ENCODE assay signal across 17 cellular contexts in the genomic region with DNA sequence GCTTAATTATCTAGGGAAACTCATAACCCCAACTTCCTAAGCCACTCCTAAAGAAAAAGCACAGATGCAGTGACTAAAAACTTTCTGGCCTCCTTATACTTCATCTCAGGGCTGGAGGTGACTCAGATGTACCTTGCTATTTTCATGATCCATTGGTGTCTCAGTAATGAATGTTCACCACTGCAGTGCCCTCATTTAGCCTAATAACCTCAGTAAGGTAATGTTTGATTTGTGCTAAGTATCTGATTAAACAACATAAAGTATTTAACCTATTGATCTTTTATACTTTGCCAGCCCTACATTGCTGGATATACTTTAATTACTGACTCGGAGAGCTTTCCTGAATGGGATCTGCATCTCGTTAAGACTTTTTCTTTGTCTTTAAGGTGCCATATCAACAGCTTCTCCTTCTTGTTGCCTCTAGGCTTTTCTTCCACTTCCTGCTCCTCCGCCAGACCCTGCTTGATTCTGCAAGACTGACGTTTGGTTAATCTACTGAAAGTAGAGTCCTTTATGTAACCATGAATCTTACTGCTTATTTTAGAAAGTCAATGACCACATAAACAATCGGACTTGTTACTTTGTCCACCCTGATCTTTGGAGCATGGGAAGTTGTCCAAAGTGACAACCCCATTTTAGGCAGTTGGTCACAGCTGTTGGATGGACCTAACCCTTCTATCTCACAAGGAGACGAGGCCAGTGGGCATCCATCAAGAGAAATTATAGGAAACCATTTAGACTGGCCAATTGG.
DNase-seq lines count a peak whose midpoint lies in the region; TF ChIP-seq lines count a peak whose summit lies in the region.
"Had no signal": no experiment of that assay in that cellular context is flagged by ENCODE, and none has a peak within 500 bp of the region (broad histone marks: within the 10 kb centered on the region; RNA-seq: fewer than 3 reads in every experiment).

No MANE protein-coding gene starts in this region.

- H2AFZ ChIP-seq in neural progenitor cell (replicated peaks) (peak overlapping the region; percentile 17), mesenchymal stem cell (ENCODE audit: low read depth, low read length) (no peak overlapping the region)

- no peaks in the 10 kb centered on the region for H4K20me1 ChIP-seq in neural progenitor cell (ENCODE audit: low read depth)

- no peak overlapping the region for H3K4me3 Mint-ChIP-seq in neural progenitor cell
- H3K4me3 Mint-ChIP-seq: CD4-positive, CD25-positive, alpha-beta regulatory T cell; CD8-positive, alpha-beta memory T cell; H9 had no signal

- peaks cover 4% of the 10 kb centered on the region for H3K9me3 Mint-ChIP-seq in neural progenitor cell
- H3K9me3 Mint-ChIP-seq: H9 had no signal

- no peak overlapping the region for H2BK12ac ChIP-seq in mesenchymal stem cell (ENCODE audit: low read length in 2 of 2)

- H3K36me3 ChIP-seq in neural progenitor cell = no peaks in the 10 kb centered on the region
- H3K36me3 ChIP-seq in mesenchymal stem cell (ENCODE audit: control insufficient read depth in 1 of 2, insufficient read depth in 2 of 2, low read depth in 1 of 2, low read length in 2 of 2) = peaks cover 0 to 3% of the 10 kb centered on the region in 2 experiments
- H3K36me3 ChIP-seq: BE2C had no signal

- peaks cover 16% of the 10 kb centered on the region for H3K27me3 Mint-ChIP-seq in neural progenitor cell (ENCODE audit: insufficient read depth, low read depth)
- H3K27me3 Mint-ChIP-seq: CD4-positive, CD25-positive, alpha-beta regulatory T cell had no signal

- no peak overlapping the region for H2AK5ac ChIP-seq in mesenchymal stem cell (ENCODE audit: low read length, severe bottlenecking)

- H3K4me2 ChIP-seq in neural progenitor cell (no peak overlapping the region), mesenchymal stem cell (ENCODE audit: low read length, poor library complexity, severe bottlenecking) (no peak overlapping the region)

- intact Hi-C loops in dorsolateral prefrontal cortex (cut with DNase I) = no loop called here

- no peak overlapping the region for H3K23ac ChIP-seq in mesenchymal stem cell (ENCODE audit: low read length in 2 of 2)

- no peak overlapping the region for H3K4ac ChIP-seq in mesenchymal stem cell (ENCODE audit: low read depth in 1 of 2, low read length in 2 of 2)

- H3K14ac ChIP-seq in mesenchymal stem cell (ENCODE audit: low read length in 2 of 2) = no peak overlapping the region

- H3K36me3 Mint-ChIP-seq in neural progenitor cell = no peaks in the 10 kb centered on the region
- H3K36me3 Mint-ChIP-seq: CD4-positive, CD25-positive, alpha-beta regulatory T cell; CD8-positive, alpha-beta memory T cell had no signal

- H3F3A ChIP-seq in neural progenitor cell (ENCODE audit: low read depth) = peaks cover 10% of the 10 kb centered on the region

- no peak overlapping the region for H2BK15ac ChIP-seq in mesenchymal stem cell (ENCODE audit: low read depth, poor library complexity, severe bottlenecking)

- H2BK120ac ChIP-seq in mesenchymal stem cell (ENCODE audit: low read depth, low read length) = no peak overlapping the region

- no peak overlapping the region for H3K27ac Mint-ChIP-seq in neural progenitor cell
- H3K27ac Mint-ChIP-seq: CD4-positive, CD25-positive, alpha-beta regulatory T cell; CD8-positive, alpha-beta memory T cell; H9 had no signal

- H2BK5ac ChIP-seq in mesenchymal stem cell (ENCODE audit: low read depth, low read length, poor library complexity, severe bottlenecking) = no peak overlapping the region

- no peak overlapping the region for H3K4me3 ChIP-seq in dorsolateral prefrontal cortex
- H3K4me3 ChIP-seq in neural progenitor cell = no peak overlapping the region
- no peak overlapping the region for H3K4me3 ChIP-seq in mesenchymal stem cell (ENCODE audit: insufficient read depth in 1 of 2, low read depth in 1 of 2, low read length in 2 of 2)

- DNase-seq in NCI-H69 (lab: John Stamatoyannopoulos, UW) = peak; percentile 45
- no peak for DNase-seq in dorsolateral prefrontal cortex
- no peak for DNase-seq in neural progenitor cell (ENCODE audit: low spot score)
- no peak for DNase-seq in mesenchymal stem cell
- DNase-seq in NCI-H1417 (lab: John Stamatoyannopoulos, UW) = no peak
- DNase-seq in T-helper 2 cell = no peak
- DNase-seq: ACHN; BE2C; CD4-positive, CD25-positive, alpha-beta regulatory T cell; CD8-positive, alpha-beta memory T cell; COR-L47; DMS 273 treated with DMSO at 0.1 percent for 48 hours; DMS53; DND-41; EL; H9 had no signal

- 73% methylated on average over 6 of the region's 6 CpGs for WGBS in mesenchymal stem cell

- H3K27ac ChIP-seq in dorsolateral prefrontal cortex (peak overlapping the region in 48 of 59 donors; percentile 4 to 93 (median 84)), neural progenitor cell (no peak overlapping the region), temporal lobe (ENCODE audit: low read depth, low read length) (peak overlapping the region; percentile 57), mesenchymal stem cell (ENCODE audit: low read length, poor library complexity, severe bottlenecking) (no peak overlapping the region)

- H4K8ac ChIP-seq in mesenchymal stem cell (ENCODE audit: low read length) = no peak overlapping the region

- TF ChIP-seq CTCF in dorsolateral prefrontal cortex (IDR thresholded peaks at IDR 0.05 in 54 of 56, conservative IDR thresholded peaks at IDR 0.05 in 2 of 56; ENCODE audit: low read depth in 1 of 56, partially characterized antibody in 56 of 56) = no peak
- TF ChIP-seq CTCF in neural progenitor cell (IDR thresholded peaks at IDR 0.05) = no peak

- peaks cover 16% of the 10 kb centered on the region for H3K4me1 ChIP-seq in neural progenitor cell
- no peaks in the 10 kb centered on the region for H3K4me1 ChIP-seq in mesenchymal stem cell (ENCODE audit: control insufficient read depth, insufficient read depth, low read depth, low read length)

- no peak overlapping the region for H3K9ac ChIP-seq in neural progenitor cell
- H3K9ac ChIP-seq in mesenchymal stem cell (ENCODE audit: low read length) = no peak overlapping the region

- no peaks in the 10 kb centered on the region for H3K27me3 ChIP-seq in dorsolateral prefrontal cortex
- no peaks in the 10 kb centered on the region for H3K27me3 ChIP-seq in neural progenitor cell
- H3K27me3 ChIP-seq in mesenchymal stem cell (ENCODE audit: control insufficient read depth in 1 of 2, insufficient read depth in 1 of 2, low read length in 2 of 2) = peaks cover 0 to 4% of the 10 kb centered on the region in 2 experiments
- H3K27me3 ChIP-seq: BE2C had no signal

- no peaks in the 10 kb centered on the region for H3K79me2 ChIP-seq in neural progenitor cell (ENCODE audit: low read depth)

- H4K91ac ChIP-seq in mesenchymal stem cell (ENCODE audit: low read length) = no peak overlapping the region

- peaks cover 26% of the 10 kb centered on the region for H3K4me1 Mint-ChIP-seq in neural progenitor cell
- H3K4me1 Mint-ChIP-seq: CD4-positive, CD25-positive, alpha-beta regulatory T cell; CD8-positive, alpha-beta memory T cell had no signal

- no peaks in the 10 kb centered on the region for H3K9me3 ChIP-seq in neural progenitor cell (ENCODE audit: low read depth)
- H3K9me3 ChIP-seq in mesenchymal stem cell (ENCODE audit: control insufficient read depth, low read length) = no peaks in the 10 kb centered on the region
- H3K9me3 ChIP-seq: BE2C had no signal

- no peak overlapping the region for H3K18ac ChIP-seq in mesenchymal stem cell (ENCODE audit: low read depth in 1 of 2, low read length in 2 of 2)

- no peaks in the 10 kb centered on the region for H3K79me1 ChIP-seq in mesenchymal stem cell (replicated peaks; ENCODE audit: low read length, poor library complexity, severe bottlenecking)

Comparison
In these comparisons a context has a peak if more than half of its experiments do, and no peak if none do; other contexts are left out.
1. H3K27ac ChIP-seq: peak in dorsolateral prefrontal cortex (48 of 59) and temporal lobe (single experiment); none in neural progenitor cell (single experiment) and mesenchymal stem cell (single experiment).